In genomic region chr4:25030283-25031076, GRCh38 we compare ENCODE assay signal across 1 cellular context.
TF ChIP-seq lines count a peak whose summit lies in the region.

A gene with protein sequence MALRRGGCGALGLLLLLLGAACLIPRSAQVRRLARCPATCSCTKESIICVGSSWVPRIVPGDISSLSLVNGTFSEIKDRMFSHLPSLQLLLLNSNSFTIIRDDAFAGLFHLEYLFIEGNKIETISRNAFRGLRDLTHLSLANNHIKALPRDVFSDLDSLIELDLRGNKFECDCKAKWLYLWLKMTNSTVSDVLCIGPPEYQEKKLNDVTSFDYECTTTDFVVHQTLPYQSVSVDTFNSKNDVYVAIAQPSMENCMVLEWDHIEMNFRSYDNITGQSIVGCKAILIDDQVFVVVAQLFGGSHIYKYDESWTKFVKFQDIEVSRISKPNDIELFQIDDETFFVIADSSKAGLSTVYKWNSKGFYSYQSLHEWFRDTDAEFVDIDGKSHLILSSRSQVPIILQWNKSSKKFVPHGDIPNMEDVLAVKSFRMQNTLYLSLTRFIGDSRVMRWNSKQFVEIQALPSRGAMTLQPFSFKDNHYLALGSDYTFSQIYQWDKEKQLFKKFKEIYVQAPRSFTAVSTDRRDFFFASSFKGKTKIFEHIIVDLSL (minus strand): TSS chr4:25030946. CDS start chr4:25030693, 253 bp downstream.

TF ChIP-seq in H1, 55 proteins besides CTCF, POLR2A, EP300 and RAD21:
- TF ChIP-seq FOSL1 (IDR thresholded peaks at IDR 0.05; ENCODE audit: insufficient read depth, low read depth, low read length): no peak
- TF ChIP-seq, protein P1, sequence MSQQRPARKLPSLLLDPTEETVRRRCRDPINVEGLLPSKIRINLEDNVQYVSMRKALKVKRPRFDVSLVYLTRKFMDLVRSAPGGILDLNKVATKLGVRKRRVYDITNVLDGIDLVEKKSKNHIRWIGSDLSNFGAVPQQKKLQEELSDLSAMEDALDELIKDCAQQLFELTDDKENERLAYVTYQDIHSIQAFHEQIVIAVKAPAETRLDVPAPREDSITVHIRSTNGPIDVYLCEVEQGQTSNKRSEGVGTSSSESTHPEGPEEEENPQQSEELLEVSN (IDR thresholded peaks at IDR 0.05): peak; percentile 33; the same call in 1 of the 2 replicates
- TF ChIP-seq, protein P2, sequence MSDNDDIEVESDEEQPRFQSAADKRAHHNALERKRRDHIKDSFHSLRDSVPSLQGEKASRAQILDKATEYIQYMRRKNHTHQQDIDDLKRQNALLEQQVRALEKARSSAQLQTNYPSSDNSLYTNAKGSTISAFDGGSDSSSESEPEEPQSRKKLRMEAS (IDR thresholded peaks at IDR 0.05): peak; percentile 78
- no peak for TF ChIP-seq TEAD4 (IDR thresholded peaks at IDR 0.05; ENCODE audit: low read depth, low read length)
- no peak for TF ChIP-seq RNF2 (IDR thresholded peaks at IDR 0.05; ENCODE audit: borderline replicate concordance, low read depth, low read length, missing control alignments, poor library complexity, severe bottlenecking)
- TF ChIP-seq EZH2 (IDR thresholded peaks at IDR 0.05; ENCODE audit: low read depth, low read length, severe bottlenecking): no peak
- no peak for TF ChIP-seq CHD2 (IDR thresholded peaks at IDR 0.05; ENCODE audit: low read length)
- no peak for TF ChIP-seq EGR1 (IDR thresholded peaks at IDR 0.05; ENCODE audit: borderline replicate concordance, low read depth, low read length)
- no peak for TF ChIP-seq BCL11A (IDR thresholded peaks at IDR 0.05; ENCODE audit: low read depth in 2 of 2, low read length in 2 of 2)
- no peak for TF ChIP-seq YY1 (IDR thresholded peaks at IDR 0.05; ENCODE audit: low read depth, low read length)
- TF ChIP-seq KDM5A (IDR thresholded peaks at IDR 0.05; ENCODE audit: low read length): no peak
- no peak for TF ChIP-seq RFX5 (IDR thresholded peaks at IDR 0.05; ENCODE audit: borderline replicate concordance, low read depth, low read length)
- no peak for TF ChIP-seq PHF8 (conservative IDR thresholded peaks at IDR 0.05; ENCODE audit: low read depth, low read length)
